ENCODE assay signal across 23 cellular contexts in the genomic region with DNA sequence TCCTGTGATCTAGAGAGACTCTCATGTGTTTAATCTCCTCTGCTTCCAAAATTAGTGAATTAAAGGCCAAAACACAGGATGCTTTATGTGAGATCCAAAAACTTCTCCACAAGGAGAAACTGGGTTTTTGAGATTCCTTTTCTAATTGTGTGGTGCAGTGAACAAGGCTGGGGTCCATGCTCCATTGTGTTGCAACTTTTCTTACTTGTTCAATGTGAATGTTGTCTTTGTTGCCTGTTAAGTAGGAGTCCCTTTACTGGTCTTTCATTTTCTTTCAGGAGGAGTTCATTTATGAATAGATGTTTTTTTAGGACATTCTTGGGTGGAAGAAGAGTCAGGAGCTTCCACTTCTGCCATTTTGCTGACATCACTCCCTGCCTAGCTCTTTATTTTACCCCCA. TPM values are rescaled to one million over a fixed set of nuclear protein-coding genes. Genes with fewer than 3 reads are reported as not detected.
A peak's percentile ranks its signal among the peaks of the same experiment; 100 is the strongest.
DNase-seq lines count a peak whose midpoint lies in the region; ATAC-seq, FAIRE-seq and TF ChIP-seq lines count a peak whose summit lies in the region.
"Had no signal": no experiment of that assay in that cellular context is flagged by ENCODE, and none has a peak within 500 bp of the region (broad histone marks: within the 10 kb centered on the region; RNA-seq: fewer than 3 reads in every experiment).

No MANE protein-coding gene starts in this region.

- H3K27ac ChIP-seq in liver (ENCODE audit: low read depth in 1 of 2, low read length in 2 of 2) (peak overlapping the region; percentile 7 to 26), HepG2 (ENCODE audit: extremely low read length, insufficient read depth, low read length) (no peak overlapping the region), PC-9 (no peak overlapping the region)
- H3K27ac ChIP-seq: BLaER1 had no signal

- H3K36me3 ChIP-seq in liver (ENCODE audit: control insufficient read depth in 4 of 4, insufficient read depth in 3 of 4, low read depth in 1 of 4, low read length in 3 of 4) = peaks cover 0 to 48% (median 35%) of the 10 kb centered on the region in 4 donors
- no peaks in the 10 kb centered on the region for H3K36me3 ChIP-seq in HepG2 (replicated peaks in 1 of 2; ENCODE audit: control insufficient read depth in 1 of 2, insufficient read depth in 2 of 2, low read length in 2 of 2)
- no peaks in the 10 kb centered on the region for H3K36me3 ChIP-seq in PC-9 (ENCODE audit: low read depth)
- H3K36me3 ChIP-seq: HAP-1 had no signal

- DNase-seq in HepG2 (ENCODE audit: low spot score) (no peak), PC-9 (no peak), foreskin melanocyte (peak; percentile 61), cortex of kidney (lab: John Stamatoyannopoulos, UW) (no peak), glomerular visceral epithelial cell (ENCODE audit: extremely low spot score) (no peak)
- DNase-seq: 8988T; Calu3; CD4-positive, alpha-beta memory T cell; DMS 273 treated with DMSO at 0.1 percent for 48 hours; DMS53; DND-41; EL; GOT3 had no signal

- H3K9me3 ChIP-seq in liver (ENCODE audit: control insufficient read depth in 4 of 4, low read length in 3 of 4) (peaks cover 0 to 4% (median 0%) of the 10 kb centered on the region in 4 donors), HepG2 (ENCODE audit: low read length) (peaks cover 13% of the 10 kb centered on the region), PC-9 (ENCODE audit: insufficient read depth, low read depth) (no peaks in the 10 kb centered on the region)
- H3K9me3 ChIP-seq: HAP-1 had no signal

- ATAC-seq in HepG2 (no peak), HG02870 (IDR thresholded peaks at IDR 0.05; ENCODE audit: unreplicated experiment) (no peak)

- H3K4me2 ChIP-seq in HepG2 (ENCODE audit: low read depth, low read length) (no peak overlapping the region), PC-9 (no peak overlapping the region)
- H3K4me2 ChIP-seq: BLaER1 had no signal

- BruUV-seq in HepG2 (replicated peaks; lab: Mats Ljungman, UMichigan) (no TSS peak), PC-9 (replicated peaks; lab: Mats Ljungman, UMichigan) (no TSS peak)

- no peak for TF ChIP-seq CTCF in liver (IDR thresholded peaks at IDR 0.05; ENCODE audit: low read depth, low read length, missing input control)
- TF ChIP-seq CTCF in HepG2 (CRISPR knock-in tag; IDR thresholded peaks at IDR 0.05) = no peak
- TF ChIP-seq CTCF in PC-9 (conservative IDR thresholded peaks at IDR 0.05) = no peak

- no peak for TF ChIP-seq EP300 in HepG2 (IDR thresholded peaks at IDR 0.05; ENCODE audit: low read depth in 2 of 2, low read length in 2 of 2)
- no peak for TF ChIP-seq EP300 in HepG2 (CRISPR knock-in tag; IDR thresholded peaks at IDR 0.05; ENCODE audit: borderline replicate concordance)

- intact Hi-C loops in HepG2 (cut with micrococcal nuclease; ENCODE audit: unreplicated experiment) (no loop called here), PC-9 (cut with micrococcal nuclease; ENCODE audit: unreplicated experiment) (no loop called here)

- no peaks in the 10 kb centered on the region for H3F3A ChIP-seq in PC-9 (ENCODE audit: insufficient read depth, low read depth)

- no peak overlapping the region for H3K9ac ChIP-seq in liver (ENCODE audit: low read depth in 1 of 2, low read length in 2 of 2)
- no peak overlapping the region for H3K9ac ChIP-seq in HepG2 (ENCODE audit: insufficient read depth, low read depth, low read length)
- H3K9ac ChIP-seq: BLaER1 had no signal

- TF ChIP-seq RAD21 in liver (IDR thresholded peaks at IDR 0.05) (no peak), HepG2 (CRISPR knock-in tag; IDR thresholded peaks at IDR 0.05) (no peak)

- in situ Hi-C loops in HepG2 (cut with HindIII; ENCODE audit: extremely low pct_ligation_motif_present, low pct_unique_long_range_greater_than_20kb) = loop anchor here (25.0 kb wide), 2 partner anchors 328 to 628 kb away; a partner anchor contains a TSS

- H3K4me1 ChIP-seq in liver (ENCODE audit: control insufficient read depth in 4 of 4, insufficient read depth in 4 of 4, low read length in 3 of 4) (peaks cover 2 to 35% (median 21%) of the 10 kb centered on the region in 4 donors), HepG2 (ENCODE audit: insufficient read depth, low read length) (no peaks in the 10 kb centered on the region), PC-9 (replicated peaks; ENCODE audit: insufficient read depth) (no peaks in the 10 kb centered on the region)
- H3K4me1 ChIP-seq: BLaER1, HAP-1 had no signal

- H3K79me2 ChIP-seq in HepG2 (ENCODE audit: insufficient read depth, low read length) (no peaks in the 10 kb centered on the region), PC-9 (ENCODE audit: low read depth) (no peaks in the 10 kb centered on the region)

- TF ChIP-seq POLR2A in HepG2 (IDR thresholded peaks at IDR 0.05; ENCODE audit: insufficient read depth in 1 of 2, low read depth in 2 of 2, low read length in 2 of 2) = no peak

- H4K20me1 ChIP-seq in HepG2 (ENCODE audit: insufficient read depth, low read length) (no peaks in the 10 kb centered on the region), PC-9 (ENCODE audit: insufficient read depth) (no peaks in the 10 kb centered on the region)
- H4K20me1 ChIP-seq: BLaER1 had no signal

- CTCF ChIA-PET in HepG2 (lab: Yijun Ruan, JAX; ENCODE audit: low intra/inter-chr PET ratio, low total read pairs) = no interaction called here
- CTCF ChIA-PET in PC-9 (lab: Charles Lee) = no interaction called here

- no peak for FAIRE-seq in HepG2 (lab: Jason Lieb, UNC)
- FAIRE-seq: G401.6, GM12891, GM19239 had no signal

- H3K4me3 ChIP-seq in liver (ENCODE audit: low read depth in 1 of 3, low read length in 3 of 3) (no peak overlapping the region), HepG2 (replicated peaks in 1 of 3; ENCODE audit: insufficient read depth in 1 of 3, low read depth in 2 of 3, low read length in 3 of 3) (no peak overlapping the region), PC-9 (no peak overlapping the region)
- H3K4me3 ChIP-seq: BLaER1, HAP-1 had no signal

- H3K27me3 ChIP-seq in liver (ENCODE audit: control insufficient read depth in 4 of 4, insufficient read depth in 4 of 4, low read length in 3 of 4) (no peaks in the 10 kb centered on the region), HepG2 (ENCODE audit: control insufficient read depth in 1 of 2, insufficient read depth in 2 of 2, low read length in 2 of 2) (no peaks in the 10 kb centered on the region; a peak in 1 of 5 replicates), PC-9 (ENCODE audit: insufficient read depth, low read depth) (no peaks in the 10 kb centered on the region)
- H3K27me3 ChIP-seq: BLaER1 had no signal

- POLR2A ChIA-PET in HepG2 (lab: Yijun Ruan, JAX) = no interaction called here
- POLR2A ChIA-PET in PC-9 (lab: Charles Lee; ENCODE audit: unreplicated experiment) = no interaction called here

- H2AFZ ChIP-seq in HepG2 (ENCODE audit: low read length) (no peak overlapping the region), PC-9 (peak overlapping the region; percentile 66; the same call in 1 of the 2 replicates)

- no peaks in the 10 kb centered on the region for H3K9me2 ChIP-seq in PC-9 (ENCODE audit: insufficient read depth)

TF ChIP-seq in HepG2, 621 proteins besides CTCF, POLR2A, EP300 and RAD21:
- no peak for TF ChIP-seq ZNF460 (CRISPR knock-in tag; IDR thresholded peaks at IDR 0.05; ENCODE audit: borderline replicate concordance)
TF ChIP-seq in HepG2: peak in this region for 0.

RNA-seq across cellular contexts. Expression of a gene that starts 40.6 kb away (rescaled TPM):
- total RNA-seq in liver = 100 to 1,000 TPM in 1 of 2 donors, 10 to 100 TPM in 1; 64.2 to 215 TPM
- 100 to 1,000 TPM in 1 of 2 donors, 10 to 100 TPM in 1; 94.2 to 393 TPM for polyA plus RNA-seq in liver
- total RNA-seq in HepG2 (2016; rRNA removed; fragmentation: Illumina TruSeq; extraction: Trizol) = not detected in 2 replicates
- not detected in 2 replicates for total RNA-seq in HepG2 (2016; cell fraction: cytosol; rRNA removed; fragmentation: Illumina TruSeq; extraction: Trizol; ENCODE audit: low read depth)
- total RNA-seq in HepG2 (2016; cell fraction: insoluble cytoplasmic fraction; rRNA removed; fragmentation: Illumina TruSeq; extraction: Trizol) = not detected in 2 replicates
- not detected in 2 replicates for total RNA-seq in HepG2 (2016; cell fraction: membrane; rRNA removed; fragmentation: Illumina TruSeq; extraction: Trizol)
- not detected in 2 replicates for total RNA-seq in HepG2 (2016; cell fraction: nucleus; rRNA removed; fragmentation: Illumina TruSeq; extraction: Trizol)
- not detected in 2 replicates for polyA plus RNA-seq in HepG2 (2011; rRNA removed)
- not detected in 2 replicates for polyA plus RNA-seq in HepG2 (2011; cell fraction: cytosol; rRNA removed)
- not detected in 2 replicates for polyA plus RNA-seq in HepG2 (2011; cell fraction: nucleus; rRNA removed)
- not detected in 2 replicates for polyA plus RNA-seq in HepG2 (2012)
- polyA plus RNA-seq in HepG2 (2016; cell fraction: cytosol; fragmentation: Illumina TruSeq; extraction: Trizol; ENCODE audit: low read depth) = not detected in 2 replicates
- polyA plus RNA-seq in HepG2 (2016; cell fraction: insoluble cytoplasmic fraction; fragmentation: Illumina TruSeq; extraction: Trizol; ENCODE audit: low read depth) = not detected in 2 replicates
- not detected in 2 replicates for polyA plus RNA-seq in HepG2 (2016; cell fraction: membrane; fragmentation: Illumina TruSeq; extraction: Trizol; ENCODE audit: low read depth)
- polyA plus RNA-seq in HepG2 (2016; cell fraction: nucleus; fragmentation: Illumina TruSeq; extraction: Trizol; ENCODE audit: insufficient read depth, low read depth) = not detected in 2 replicates
- not detected in 2 replicates for polyA minus RNA-seq in HepG2 (2011; rRNA and poly(A)+ RNA removed; ENCODE audit: low replicate concordance)
- polyA minus RNA-seq in HepG2 (2011; cell fraction: cytosol; rRNA and poly(A)+ RNA removed) = not detected in 2 replicates
- not detected in 2 replicates for polyA minus RNA-seq in HepG2 (2011; cell fraction: nucleus; rRNA and poly(A)+ RNA removed)
- total RNA-seq in PC-9 (2021) = 0.28 TPM in 1 of 2 replicates, not detected in the other
- total RNA-seq: A673; Calu3; CD4-positive, alpha-beta memory T cell had no signal
- polyA plus RNA-seq: AG04450; CD14-positive monocyte; CD4-positive, alpha-beta memory T cell had no signal

Comparison
In these comparisons a context has a peak if more than half of its experiments do, and no peak if none do; other contexts are left out.
1. H3K27ac ChIP-seq: peak in liver (2 of 2); none in HepG2 (single experiment) and PC-9 (single experiment).
2. RNA of a gene that starts 40.6 kb away (total RNA-seq): 64.2 to 215 TPM in liver; not detected in HepG2 and 0.28 TPM in PC-9; every median in the first group is over 10 times any median in the second.